ENCODE assay signal across 18 cellular contexts in the genomic region with DNA sequence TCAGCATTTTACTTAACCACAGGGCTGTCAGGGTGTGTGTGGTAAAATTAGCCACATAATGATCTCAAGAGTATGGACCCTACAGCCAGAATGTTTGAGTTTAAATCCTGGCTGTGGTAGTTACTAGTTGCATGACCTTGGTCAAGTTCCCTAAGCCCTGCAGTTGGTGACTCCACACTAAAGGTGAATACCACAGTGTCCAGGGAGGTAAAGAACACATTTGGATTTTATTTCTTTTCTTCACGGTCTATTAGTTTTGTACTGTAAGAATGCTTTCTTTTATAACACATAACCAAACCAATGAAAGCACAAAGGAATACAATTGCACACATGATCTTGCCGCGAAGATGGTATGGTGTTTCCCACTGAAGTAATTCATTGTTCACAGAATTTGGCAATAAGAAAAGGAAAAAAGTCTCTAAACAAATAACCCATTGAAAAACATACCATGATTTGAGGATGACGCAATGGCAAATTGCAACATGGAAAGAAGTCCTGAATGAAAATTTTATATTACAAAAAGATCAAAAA. TPM values are rescaled to one million over a fixed set of nuclear protein-coding genes. Genes with fewer than 3 reads are reported as not detected.
DNase-seq lines count a peak whose midpoint lies in the region; ATAC-seq, FAIRE-seq and TF ChIP-seq lines count a peak whose summit lies in the region.
"Had no signal": no experiment of that assay in that cellular context is flagged by ENCODE, and none has a peak within 500 bp of the region (broad histone marks: within the 10 kb centered on the region; RNA-seq: fewer than 3 reads in every experiment).

No MANE protein-coding gene starts in this region.

- no peak for TF ChIP-seq EP300 in upper lobe of left lung (IDR thresholded peaks at IDR 0.05)

- H3K9me3 Mint-ChIP-seq in GM23338 (peaks cover 2% of the 10 kb centered on the region; the same call in 1 of the 3 replicates), astrocyte (ENCODE audit: unreplicated experiment) (peaks cover 2% of the 10 kb centered on the region)
- no peaks in the 10 kb centered on the region for H3K9me3 Mint-ChIP-seq in activated CD4-positive, alpha-beta memory T cell treated with anti-CD3 and anti-CD28 coated beads, Interleukin-2, amount 10 ng/mL, durations not matched to agents 7 days and 5 days
- H3K9me3 Mint-ChIP-seq: activated naive CD8-positive, alpha-beta T cell treated with anti-CD3 and anti-CD28 coated beads, Interleukin-2, amount 50 U/mL, for 24 hours; activated T-cell treated with anti-CD3 and anti-CD28 coated beads, Interleukin-2, amount 50 U/mL, for 4 hours had no signal

- H3K79me2 ChIP-seq in GM23338 (replicated peaks; ENCODE audit: insufficient read depth), result no peaks in the 10 kb centered on the region
- H3K79me2 ChIP-seq in astrocyte (ENCODE audit: insufficient read depth, low read length), result no peaks in the 10 kb centered on the region

- TF ChIP-seq POLR2A in upper lobe of left lung (IDR thresholded peaks at IDR 0.05), result no peak

- CTCF ChIA-PET in activated CD4-positive, alpha-beta memory T cell treated with anti-CD3 and anti-CD28 coated beads, Interleukin-2, amount 10 ng/mL, durations not matched to agents 7 days and 5 days (lab: Charles Lee), result no interaction called here

- H3K9ac ChIP-seq in astrocyte (ENCODE audit: low read length), result no peak overlapping the region

- H3K4me1 Mint-ChIP-seq in GM23338, result peaks cover 2% of the 10 kb centered on the region; the same call in 1 of the 3 replicates
- H3K4me1 Mint-ChIP-seq in astrocyte (ENCODE audit: low read depth, unreplicated experiment), result peaks cover 7% of the 10 kb centered on the region
- H3K4me1 Mint-ChIP-seq in activated CD4-positive, alpha-beta memory T cell treated with anti-CD3 and anti-CD28 coated beads, Interleukin-2, amount 10 ng/mL, durations not matched to agents 7 days and 5 days, result no peaks in the 10 kb centered on the region
- H3K4me1 Mint-ChIP-seq: activated naive CD8-positive, alpha-beta T cell treated with anti-CD3 and anti-CD28 coated beads, Interleukin-2, amount 50 U/mL, for 24 hours had no signal

- DNase-seq in GM23338 (ENCODE audit: low spot score) (no peak), astrocyte (ENCODE audit: low read depth) (peak; percentile 70), fibroblast of peridontal ligament (ENCODE audit: extremely low read depth) (peak; percentile 83), renal cortical epithelial cell (ENCODE audit: low read depth) (peak; percentile 95), upper lobe of left lung (no peak), OCI-M2 (lab: John Stamatoyannopoulos, UW; ENCODE audit: unreplicated experiment) (no peak)
- no peak for DNase-seq in activated CD4-positive, alpha-beta memory T cell treated with anti-CD3 and anti-CD28 coated beads, Interleukin-2, amount 10 ng/mL, durations not matched to agents 7 days and 5 days
- DNase-seq: activated CD4-positive, alpha-beta T cell treated with anti-CD3 and anti-CD28 coated beads for 4 hours; activated naive CD8-positive, alpha-beta T cell treated with anti-CD3 and anti-CD28 coated beads, Interleukin-2, amount 50 U/mL, for 24 hours; activated T-cell treated with anti-CD3 and anti-CD28 coated beads, Interleukin-2, amount 50 U/mL, for 4 hours; left cardiac atrium; NCI-H1092 treated with DMSO at 0.1 percent for 48 hours; stimulated activated CD4-positive, alpha-beta T cell treated with anti-CD3 and anti-CD28 coated beads, Interleukin-1b, Interleukin-23, amount 100 ng/mL, for 48 hours; upper lobe of right lung had no signal

- H3K4me3 ChIP-seq in GM23338 (no peak overlapping the region), astrocyte (ENCODE audit: insufficient read depth, low read depth, low read length) (no peak overlapping the region), upper lobe of left lung (no peak overlapping the region)
- H3K4me3 ChIP-seq: GM12878, prostate gland, upper lobe of right lung had no signal

- H4K20me1 ChIP-seq in GM23338 (replicated peaks; ENCODE audit: insufficient read depth) (no peaks in the 10 kb centered on the region), astrocyte (ENCODE audit: insufficient read depth, low read length) (no peaks in the 10 kb centered on the region)

- H3K36me3 ChIP-seq in GM23338 (ENCODE audit: insufficient read depth) (no peaks in the 10 kb centered on the region), astrocyte (ENCODE audit: insufficient read depth, low read length) (no peaks in the 10 kb centered on the region), upper lobe of left lung (no peaks in the 10 kb centered on the region)
- H3K36me3 ChIP-seq: prostate gland, upper lobe of right lung had no signal

- no peaks in the 10 kb centered on the region for H3K27me3 ChIP-seq in GM23338 (ENCODE audit: insufficient read depth)
- no peaks in the 10 kb centered on the region for H3K27me3 ChIP-seq in astrocyte (ENCODE audit: insufficient read depth, low read length)
- no peaks in the 10 kb centered on the region for H3K27me3 ChIP-seq in upper lobe of left lung

- peaks cover 3% of the 10 kb centered on the region; the same call in 1 of the 2 replicates for H3K9me2 ChIP-seq in GM23338 (ENCODE audit: insufficient read depth)

- no peak for FAIRE-seq in astrocyte (lab: Jason Lieb, UNC)
- FAIRE-seq: GM12878, HTR-8/SVneo had no signal

- H3K36me3 Mint-ChIP-seq in GM23338 (ENCODE audit: low read depth), result no peaks in the 10 kb centered on the region
- H3K36me3 Mint-ChIP-seq in astrocyte (ENCODE audit: low read depth, unreplicated experiment), result no peaks in the 10 kb centered on the region
- H3K36me3 Mint-ChIP-seq in activated CD4-positive, alpha-beta memory T cell treated with anti-CD3 and anti-CD28 coated beads, Interleukin-2, amount 10 ng/mL, durations not matched to agents 7 days and 5 days (ENCODE audit: low read depth), result no peaks in the 10 kb centered on the region

- peaks cover 3% of the 10 kb centered on the region; the same call in 1 of the 2 replicates for H3K4me1 ChIP-seq in GM23338 (ENCODE audit: insufficient read depth)
- no peaks in the 10 kb centered on the region for H3K4me1 ChIP-seq in astrocyte (ENCODE audit: insufficient read depth, low read length)
- H3K4me1 ChIP-seq in upper lobe of left lung, result no peaks in the 10 kb centered on the region
- H3K4me1 ChIP-seq: prostate gland, upper lobe of right lung had no signal

- WGBS in upper lobe of left lung, 2 donors, result 79 to 82% methylated on average over 4 of the region's 4 CpGs

- no peak overlapping the region for H3K4me2 ChIP-seq in GM23338
- peak overlapping the region; percentile 21 for H3K4me2 ChIP-seq in astrocyte (ENCODE audit: low read length)

- H3F3A ChIP-seq in GM23338 (replicated peaks; ENCODE audit: low read depth), result no peaks in the 10 kb centered on the region

- H3K27ac Mint-ChIP-seq in GM23338 (no peak overlapping the region), astrocyte (ENCODE audit: unreplicated experiment) (no peak overlapping the region)
- no peak overlapping the region for H3K27ac Mint-ChIP-seq in activated CD4-positive, alpha-beta memory T cell treated with anti-CD3 and anti-CD28 coated beads, Interleukin-2, amount 10 ng/mL, durations not matched to agents 7 days and 5 days
- H3K27ac Mint-ChIP-seq: activated naive CD8-positive, alpha-beta T cell treated with anti-CD3 and anti-CD28 coated beads, Interleukin-2, amount 50 U/mL, for 24 hours had no signal

- H2AFZ ChIP-seq in GM23338, result peak overlapping the region; percentile 17; the same call in 1 of the 2 replicates
- no peak overlapping the region for H2AFZ ChIP-seq in astrocyte (ENCODE audit: low read depth, low read length)

- ATAC-seq in GM23338 (no peak), upper lobe of left lung (ENCODE audit: low FRiP score in 2 of 2) (no peak), GM19395 (IDR thresholded peaks at IDR 0.05; ENCODE audit: unreplicated experiment) (no peak)
- ATAC-seq: activated naive CD8-positive, alpha-beta T cell treated with anti-CD3 and anti-CD28 coated beads, Interleukin-2, amount 50 U/mL, for 24 hours; activated T-cell treated with anti-CD3 and anti-CD28 coated beads, Interleukin-2, amount 50 U/mL, for 4 hours; GM12878; left cardiac atrium; upper lobe of right lung had no signal

- POLR2A ChIA-PET in activated CD4-positive, alpha-beta memory T cell treated with anti-CD3 and anti-CD28 coated beads, Interleukin-2, amount 10 ng/mL, durations not matched to agents 7 days and 5 days (lab: Charles Lee), result no interaction called here

- H3K9me3 ChIP-seq in astrocyte (ENCODE audit: insufficient read depth, low read depth, low read length) (no peaks in the 10 kb centered on the region), upper lobe of left lung (no peaks in the 10 kb centered on the region)
- H3K9me3 ChIP-seq: prostate gland, upper lobe of right lung had no signal

- H3K27ac ChIP-seq in GM23338 (ENCODE audit: low read depth) (no peak overlapping the region), astrocyte (ENCODE audit: low read depth, low read length) (no peak overlapping the region), upper lobe of left lung (no peak overlapping the region)
- H3K27ac ChIP-seq: prostate gland, upper lobe of right lung had no signal

- H3K4me3 Mint-ChIP-seq in GM23338 (no peak overlapping the region), astrocyte (ENCODE audit: unreplicated experiment) (no peak overlapping the region)
- no peak overlapping the region for H3K4me3 Mint-ChIP-seq in activated CD4-positive, alpha-beta memory T cell treated with anti-CD3 and anti-CD28 coated beads, Interleukin-2, amount 10 ng/mL, durations not matched to agents 7 days and 5 days
- H3K4me3 Mint-ChIP-seq: activated naive CD8-positive, alpha-beta T cell treated with anti-CD3 and anti-CD28 coated beads, Interleukin-2, amount 50 U/mL, for 24 hours; activated T-cell treated with anti-CD3 and anti-CD28 coated beads, Interleukin-2, amount 50 U/mL, for 4 hours had no signal

- no peak for TF ChIP-seq CTCF in GM23338 (conservative IDR thresholded peaks at IDR 0.05; ENCODE audit: low read depth in 2 of 2)
- no peak for TF ChIP-seq CTCF in astrocyte (IDR thresholded peaks at IDR 0.05; ENCODE audit: insufficient read depth, low read depth, low read length)
- no peak for TF ChIP-seq CTCF in upper lobe of left lung (IDR thresholded peaks at IDR 0.05)

- H3K27me3 Mint-ChIP-seq in GM23338 (ENCODE audit: insufficient read depth, low read depth, poor library complexity), result peaks cover 3% of the 10 kb centered on the region
- no peaks in the 10 kb centered on the region for H3K27me3 Mint-ChIP-seq in astrocyte (ENCODE audit: low read depth, unreplicated experiment)
- H3K27me3 Mint-ChIP-seq in activated CD4-positive, alpha-beta memory T cell treated with anti-CD3 and anti-CD28 coated beads, Interleukin-2, amount 10 ng/mL, durations not matched to agents 7 days and 5 days, result peaks cover 16% of the 10 kb centered on the region

TF ChIP-seq in GM23338, 12 proteins besides CTCF, POLR2A, EP300 and RAD21 (continues in another document):
- no peak for TF ChIP-seq STAT1 (IDR thresholded peaks at IDR 0.05; ENCODE audit: unreplicated experiment)
- TF ChIP-seq JUNB (IDR thresholded peaks at IDR 0.05; ENCODE audit: unreplicated experiment), result no peak
- no peak for TF ChIP-seq EZH2phosphoT487 (IDR thresholded peaks at IDR 0.05; ENCODE audit: unreplicated experiment)

RNA-seq across cellular contexts. Expression of a gene that starts 37.2 kb away (rescaled TPM):
- 61.5 and 64.3 TPM in 2 replicates for total RNA-seq in GM23338 (2014; rRNA removed; shearing (Covaris generic))
- 20.1 and 22.0 TPM in 2 replicates for polyA plus RNA-seq in GM23338 (2016; fragmentation: Nextera tagmentation; extraction: Ambion mirVana)
- total RNA-seq in astrocyte, result 46.4 and 51.8 TPM in 2 replicates
- total RNA-seq in renal cortical epithelial cell, result 110 and 181 TPM in 2 replicates
- total RNA-seq in upper lobe of left lung, result 10 to 100 TPM; 17.6 to 45.1 (median 30.2) TPM
- under 1 TPM; 0.10 to 0.20 TPM for total RNA-seq in activated CD4-positive, alpha-beta memory T cell treated with anti-CD3 and anti-CD28 coated beads, Interleukin-2, amount 10 ng/mL, durations not matched to agents 7 days and 5 days

Comparison
In these comparisons a context has a peak if more than half of its experiments do, and no peak if none do; other contexts are left out.
1. DNase-seq: peak in astrocyte (single experiment), fibroblast of peridontal ligament (single experiment) and renal cortical epithelial cell (single experiment); none in GM23338 (single experiment), upper lobe of left lung (0 of 2), activated CD4-positive, alpha-beta memory T cell treated with anti-CD3 and anti-CD28 coated beads, Interleukin-2, amount 10 ng/mL, durations not matched to agents 7 days and 5 days (single experiment) and OCI-M2 (single experiment).
2. RNA of a gene that starts 37.2 kb away (total RNA-seq): 110 to 181 TPM in renal cortical epithelial cell, 61.5 to 64.3 TPM in GM23338, 46.4 to 51.8 TPM in astrocyte and 17.6 to 45.1 TPM in upper lobe of left lung; 0.10 to 0.20 TPM in activated CD4-positive, alpha-beta memory T cell treated with anti-CD3 and anti-CD28 coated beads, Interleukin-2, amount 10 ng/mL, durations not matched to agents 7 days and 5 days; every median in the first group is over 10 times any median in the second.